Comparison of ENCODE assay signal across 1 cellular context in the genomic region with DNA sequence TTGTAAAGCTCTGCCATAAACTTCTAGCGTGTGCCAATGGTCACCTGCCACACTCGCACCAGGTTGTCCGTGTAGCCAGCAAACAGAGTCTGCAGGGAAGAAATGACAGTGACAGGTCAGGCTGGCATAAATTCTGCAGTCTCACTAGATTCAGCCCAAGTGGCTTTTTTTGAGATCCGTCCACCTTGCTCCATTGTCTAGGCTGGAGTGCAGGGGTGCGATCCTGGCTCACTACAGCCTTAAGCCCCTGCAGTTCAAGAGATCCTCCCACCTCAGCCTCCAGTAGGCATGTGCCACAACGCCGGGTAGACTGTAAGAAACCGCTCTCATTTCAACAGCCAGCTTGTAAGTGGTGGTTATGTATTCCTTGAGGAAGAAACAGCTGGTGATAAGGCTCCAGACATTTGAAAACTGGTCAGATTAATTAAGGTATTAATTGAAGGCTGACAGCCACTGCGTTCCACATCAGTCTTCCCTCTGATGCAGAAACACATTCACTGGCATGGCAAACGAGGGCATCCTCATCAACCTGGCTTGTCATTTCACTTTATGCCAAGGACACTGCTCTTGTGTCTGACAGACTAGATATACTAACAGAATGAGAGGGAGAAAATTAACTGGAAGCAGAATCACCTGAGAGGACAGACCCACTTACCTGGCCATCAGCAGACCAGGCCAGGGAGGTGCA.
TF ChIP-seq lines count a peak whose summit lies in the region.

No MANE protein-coding gene starts in this region.

TF ChIP-seq in K562, 482 proteins besides CTCF, POLR2A, EP300 and RAD21 (continues in another document):
- TF ChIP-seq CTBP1 (IDR thresholded peaks at IDR 0.05; ENCODE audit: borderline replicate concordance), result no peak
- TF ChIP-seq PHF8 (IDR thresholded peaks at IDR 0.05; ENCODE audit: borderline replicate concordance, low read length), result no peak
- TF ChIP-seq ZNF589 (CRISPR knock-in tag; IDR thresholded peaks at IDR 0.05; ENCODE audit: low read depth), result no peak
- TF ChIP-seq NR2C2 (CRISPR knock-in tag; IDR thresholded peaks at IDR 0.05), result no peak
- no peak for TF ChIP-seq NR2C2 (tag; IDR thresholded peaks at IDR 0.05)
- TF ChIP-seq SUPT5H (IDR thresholded peaks at IDR 0.05), result peak; percentile 43
- TF ChIP-seq, protein P1, sequence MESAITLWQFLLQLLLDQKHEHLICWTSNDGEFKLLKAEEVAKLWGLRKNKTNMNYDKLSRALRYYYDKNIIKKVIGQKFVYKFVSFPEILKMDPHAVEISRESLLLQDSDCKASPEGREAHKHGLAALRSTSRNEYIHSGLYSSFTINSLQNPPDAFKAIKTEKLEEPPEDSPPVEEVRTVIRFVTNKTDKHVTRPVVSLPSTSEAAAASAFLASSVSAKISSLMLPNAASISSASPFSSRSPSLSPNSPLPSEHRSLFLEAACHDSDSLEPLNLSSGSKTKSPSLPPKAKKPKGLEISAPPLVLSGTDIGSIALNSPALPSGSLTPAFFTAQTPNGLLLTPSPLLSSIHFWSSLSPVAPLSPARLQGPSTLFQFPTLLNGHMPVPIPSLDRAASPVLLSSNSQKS (CRISPR knock-in tag; IDR thresholded peaks at IDR 0.05), result no peak
- TF ChIP-seq, protein P2, sequence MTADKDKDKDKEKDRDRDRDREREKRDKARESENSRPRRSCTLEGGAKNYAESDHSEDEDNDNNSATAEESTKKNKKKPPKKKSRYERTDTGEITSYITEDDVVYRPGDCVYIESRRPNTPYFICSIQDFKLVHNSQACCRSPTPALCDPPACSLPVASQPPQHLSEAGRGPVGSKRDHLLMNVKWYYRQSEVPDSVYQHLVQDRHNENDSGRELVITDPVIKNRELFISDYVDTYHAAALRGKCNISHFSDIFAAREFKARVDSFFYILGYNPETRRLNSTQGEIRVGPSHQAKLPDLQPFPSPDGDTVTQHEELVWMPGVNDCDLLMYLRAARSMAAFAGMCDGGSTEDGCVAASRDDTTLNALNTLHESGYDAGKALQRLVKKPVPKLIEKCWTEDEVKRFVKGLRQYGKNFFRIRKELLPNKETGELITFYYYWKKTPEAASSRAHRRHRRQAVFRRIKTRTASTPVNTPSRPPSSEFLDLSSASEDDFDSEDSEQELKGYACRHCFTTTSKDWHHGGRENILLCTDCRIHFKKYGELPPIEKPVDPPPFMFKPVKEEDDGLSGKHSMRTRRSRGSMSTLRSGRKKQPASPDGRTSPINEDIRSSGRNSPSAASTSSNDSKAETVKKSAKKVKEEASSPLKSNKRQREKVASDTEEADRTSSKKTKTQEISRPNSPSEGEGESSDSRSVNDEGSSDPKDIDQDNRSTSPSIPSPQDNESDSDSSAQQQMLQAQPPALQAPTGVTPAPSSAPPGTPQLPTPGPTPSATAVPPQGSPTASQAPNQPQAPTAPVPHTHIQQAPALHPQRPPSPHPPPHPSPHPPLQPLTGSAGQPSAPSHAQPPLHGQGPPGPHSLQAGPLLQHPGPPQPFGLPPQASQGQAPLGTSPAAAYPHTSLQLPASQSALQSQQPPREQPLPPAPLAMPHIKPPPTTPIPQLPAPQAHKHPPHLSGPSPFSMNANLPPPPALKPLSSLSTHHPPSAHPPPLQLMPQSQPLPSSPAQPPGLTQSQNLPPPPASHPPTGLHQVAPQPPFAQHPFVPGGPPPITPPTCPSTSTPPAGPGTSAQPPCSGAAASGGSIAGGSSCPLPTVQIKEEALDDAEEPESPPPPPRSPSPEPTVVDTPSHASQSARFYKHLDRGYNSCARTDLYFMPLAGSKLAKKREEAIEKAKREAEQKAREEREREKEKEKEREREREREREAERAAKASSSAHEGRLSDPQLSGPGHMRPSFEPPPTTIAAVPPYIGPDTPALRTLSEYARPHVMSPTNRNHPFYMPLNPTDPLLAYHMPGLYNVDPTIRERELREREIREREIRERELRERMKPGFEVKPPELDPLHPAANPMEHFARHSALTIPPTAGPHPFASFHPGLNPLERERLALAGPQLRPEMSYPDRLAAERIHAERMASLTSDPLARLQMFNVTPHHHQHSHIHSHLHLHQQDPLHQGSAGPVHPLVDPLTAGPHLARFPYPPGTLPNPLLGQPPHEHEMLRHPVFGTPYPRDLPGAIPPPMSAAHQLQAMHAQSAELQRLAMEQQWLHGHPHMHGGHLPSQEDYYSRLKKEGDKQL (CRISPR knock-in tag; IDR thresholded peaks at IDR 0.05; ENCODE audit: borderline replicate concordance), result no peak
- no peak for TF ChIP-seq LARP7 (IDR thresholded peaks at IDR 0.05)
- TF ChIP-seq RUNX1 (IDR thresholded peaks at IDR 0.05; ENCODE audit: low read depth), result no peak
- no peak for TF ChIP-seq TCF3 (CRISPR knock-in tag; IDR thresholded peaks at IDR 0.05)
- TF ChIP-seq DIDO1 (tag; IDR thresholded peaks at IDR 0.05; ENCODE audit: low read depth), result no peak
- TF ChIP-seq MYC (IDR thresholded peaks at IDR 0.05; ENCODE audit: low read depth, low read length), result no peak
- TF ChIP-seq MYC (CRISPR knock-in tag; IDR thresholded peaks at IDR 0.05; ENCODE audit: borderline replicate concordance, low read depth), result no peak
- no peak for TF ChIP-seq RHOXF2B (CRISPR knock-in tag; conservative IDR thresholded peaks at IDR 0.05)
- peak; percentile 25 for TF ChIP-seq KDM5B (IDR thresholded peaks at IDR 0.05; ENCODE audit: insufficient replicate concordance, low read depth, low read length)
- TF ChIP-seq FOXK1 (CRISPR knock-in tag; IDR thresholded peaks at IDR 0.05; ENCODE audit: borderline replicate concordance), result 0 out of 2 replicates have a peak, but pooled peaks have one; percentile 17
- no peak for TF ChIP-seq ZNF696 (CRISPR knock-in tag; conservative IDR thresholded peaks at IDR 0.05)
- TF ChIP-seq POLR2AphosphoS5 (IDR thresholded peaks at IDR 0.05; ENCODE audit: control insufficient read depth, insufficient read depth, low read depth, low read length), result peak; percentile 39; the same call in 1 of the 2 replicates
- no peak for TF ChIP-seq NFE2L1 (tag; IDR thresholded peaks at IDR 0.05; ENCODE audit: borderline replicate concordance, low read depth)
- TF ChIP-seq, protein P3, sequence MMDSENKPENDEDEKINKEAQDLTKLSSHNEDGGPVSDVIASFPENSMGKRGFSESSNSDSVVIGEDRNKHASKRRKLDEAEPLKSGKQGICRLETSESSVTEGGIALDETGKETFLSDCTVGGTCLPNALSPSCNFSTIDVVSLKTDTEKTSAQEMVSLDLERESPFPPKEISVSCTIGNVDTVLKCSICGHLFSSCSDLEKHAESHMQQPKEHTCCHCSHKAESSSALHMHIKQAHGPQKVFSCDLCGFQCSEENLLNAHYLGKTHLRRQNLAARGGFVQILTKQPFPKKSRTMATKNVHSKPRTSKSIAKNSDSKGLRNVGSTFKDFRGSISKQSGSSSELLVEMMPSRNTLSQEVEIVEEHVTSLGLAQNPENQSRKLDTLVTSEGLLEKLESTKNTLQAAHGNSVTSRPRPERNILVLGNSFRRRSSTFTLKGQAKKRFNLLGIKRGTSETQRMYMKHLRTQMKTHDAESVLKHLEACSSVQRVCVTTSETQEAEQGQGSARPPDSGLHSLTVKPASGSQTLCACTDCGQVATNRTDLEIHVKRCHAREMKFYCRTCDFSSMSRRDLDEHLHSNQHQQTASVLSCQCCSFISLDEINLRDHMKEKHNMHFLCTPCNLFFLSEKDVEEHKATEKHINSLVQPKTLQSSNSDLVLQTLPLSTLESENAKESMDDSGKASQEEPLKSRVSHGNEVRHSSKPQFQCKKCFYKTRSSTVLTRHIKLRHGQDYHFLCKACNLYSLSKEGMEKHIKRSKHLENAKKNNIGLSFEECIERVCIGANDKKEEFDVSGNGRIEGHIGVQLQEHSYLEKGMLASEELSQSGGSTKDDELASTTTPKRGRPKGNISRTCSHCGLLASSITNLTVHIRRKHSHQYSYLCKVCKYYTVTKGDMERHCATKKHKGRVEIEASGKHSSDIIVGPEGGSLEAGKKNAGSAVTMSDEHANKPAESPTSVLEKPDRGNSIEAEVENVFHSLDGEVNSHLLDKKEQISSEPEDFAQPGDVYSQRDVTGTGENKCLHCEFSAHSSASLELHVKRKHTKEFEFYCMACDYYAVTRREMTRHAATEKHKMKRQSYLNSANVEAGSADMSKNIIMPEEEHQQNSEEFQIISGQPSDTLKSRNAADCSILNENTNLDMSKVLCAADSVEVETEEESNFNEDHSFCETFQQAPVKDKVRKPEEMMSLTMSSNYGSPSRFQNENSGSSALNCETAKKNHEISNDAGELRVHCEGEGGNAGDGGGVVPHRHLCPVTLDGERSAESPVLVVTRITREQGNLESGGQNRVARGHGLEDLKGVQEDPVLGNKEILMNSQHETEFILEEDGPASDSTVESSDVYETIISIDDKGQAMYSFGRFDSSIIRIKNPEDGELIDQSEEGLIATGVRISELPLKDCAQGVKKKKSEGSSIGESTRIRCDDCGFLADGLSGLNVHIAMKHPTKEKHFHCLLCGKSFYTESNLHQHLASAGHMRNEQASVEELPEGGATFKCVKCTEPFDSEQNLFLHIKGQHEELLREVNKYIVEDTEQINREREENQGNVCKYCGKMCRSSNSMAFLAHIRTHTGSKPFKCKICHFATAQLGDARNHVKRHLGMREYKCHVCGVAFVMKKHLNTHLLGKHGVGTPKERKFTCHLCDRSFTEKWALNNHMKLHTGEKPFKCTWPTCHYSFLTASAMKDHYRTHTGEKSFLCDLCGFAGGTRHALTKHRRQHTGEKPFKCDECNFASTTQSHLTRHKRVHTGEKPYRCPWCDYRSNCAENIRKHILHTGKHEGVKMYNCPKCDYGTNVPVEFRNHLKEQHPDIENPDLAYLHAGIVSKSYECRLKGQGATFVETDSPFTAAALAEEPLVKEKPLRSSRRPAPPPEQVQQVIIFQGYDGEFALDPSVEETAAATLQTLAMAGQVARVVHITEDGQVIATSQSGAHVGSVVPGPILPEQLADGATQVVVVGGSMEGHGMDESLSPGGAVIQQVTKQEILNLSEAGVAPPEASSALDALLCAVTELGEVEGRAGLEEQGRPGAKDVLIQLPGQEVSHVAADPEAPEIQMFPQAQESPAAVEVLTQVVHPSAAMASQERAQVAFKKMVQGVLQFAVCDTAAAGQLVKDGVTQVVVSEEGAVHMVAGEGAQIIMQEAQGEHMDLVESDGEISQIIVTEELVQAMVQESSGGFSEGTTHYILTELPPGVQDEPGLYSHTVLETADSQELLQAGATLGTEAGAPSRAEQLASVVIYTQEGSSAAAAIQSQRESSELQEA (IDR thresholded peaks at IDR 0.05; ENCODE audit: low read depth), result no peak
- no peak for TF ChIP-seq GTF2A2 (tag; IDR thresholded peaks at IDR 0.05)
- TF ChIP-seq NFRKB (IDR thresholded peaks at IDR 0.05; ENCODE audit: low read depth), result no peak
- TF ChIP-seq, protein P4, sequence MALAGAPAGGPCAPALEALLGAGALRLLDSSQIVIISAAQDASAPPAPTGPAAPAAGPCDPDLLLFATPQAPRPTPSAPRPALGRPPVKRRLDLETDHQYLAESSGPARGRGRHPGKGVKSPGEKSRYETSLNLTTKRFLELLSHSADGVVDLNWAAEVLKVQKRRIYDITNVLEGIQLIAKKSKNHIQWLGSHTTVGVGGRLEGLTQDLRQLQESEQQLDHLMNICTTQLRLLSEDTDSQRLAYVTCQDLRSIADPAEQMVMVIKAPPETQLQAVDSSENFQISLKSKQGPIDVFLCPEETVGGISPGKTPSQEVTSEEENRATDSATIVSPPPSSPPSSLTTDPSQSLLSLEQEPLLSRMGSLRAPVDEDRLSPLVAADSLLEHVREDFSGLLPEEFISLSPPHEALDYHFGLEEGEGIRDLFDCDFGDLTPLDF (CRISPR knock-in tag; IDR thresholded peaks at IDR 0.05), result 0 out of 2 replicates have a peak, but pooled peaks have one; percentile 16
- peak; percentile 68 for TF ChIP-seq RBFOX2 (IDR thresholded peaks at IDR 0.05; ENCODE audit: low read depth, low read length)
- TF ChIP-seq, protein P5, sequence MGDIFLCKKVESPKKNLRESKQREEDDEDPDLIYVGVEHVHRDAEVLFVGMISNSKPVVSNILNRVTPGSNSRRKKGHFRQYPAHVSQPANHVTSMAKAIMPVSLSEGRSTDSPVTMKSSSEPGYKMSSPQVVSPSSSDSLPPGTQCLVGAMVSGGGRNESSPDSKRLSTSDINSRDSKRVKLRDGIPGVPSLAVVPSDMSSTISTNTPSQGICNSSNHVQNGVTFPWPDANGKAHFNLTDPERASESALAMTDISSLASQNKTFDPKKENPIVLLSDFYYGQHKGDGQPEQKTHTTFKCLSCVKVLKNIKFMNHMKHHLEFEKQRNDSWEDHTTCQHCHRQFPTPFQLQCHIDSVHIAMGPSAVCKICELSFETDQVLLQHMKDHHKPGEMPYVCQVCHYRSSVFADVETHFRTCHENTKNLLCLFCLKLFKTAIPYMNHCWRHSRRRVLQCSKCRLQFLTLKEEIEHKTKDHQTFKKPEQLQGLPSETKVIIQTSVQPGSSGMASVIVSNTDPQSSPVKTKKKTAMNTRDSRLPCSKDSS (IDR thresholded peaks at IDR 0.05; ENCODE audit: low read depth, partially characterized antibody), result no peak
- no peak for TF ChIP-seq TAF7 (tag; IDR thresholded peaks at IDR 0.05)
- TF ChIP-seq BMI1 (IDR thresholded peaks at IDR 0.05; ENCODE audit: low read length), result no peak
- TF ChIP-seq KDM2B (CRISPR knock-in tag; IDR thresholded peaks at IDR 0.05), result no peak
- TF ChIP-seq, protein P6, sequence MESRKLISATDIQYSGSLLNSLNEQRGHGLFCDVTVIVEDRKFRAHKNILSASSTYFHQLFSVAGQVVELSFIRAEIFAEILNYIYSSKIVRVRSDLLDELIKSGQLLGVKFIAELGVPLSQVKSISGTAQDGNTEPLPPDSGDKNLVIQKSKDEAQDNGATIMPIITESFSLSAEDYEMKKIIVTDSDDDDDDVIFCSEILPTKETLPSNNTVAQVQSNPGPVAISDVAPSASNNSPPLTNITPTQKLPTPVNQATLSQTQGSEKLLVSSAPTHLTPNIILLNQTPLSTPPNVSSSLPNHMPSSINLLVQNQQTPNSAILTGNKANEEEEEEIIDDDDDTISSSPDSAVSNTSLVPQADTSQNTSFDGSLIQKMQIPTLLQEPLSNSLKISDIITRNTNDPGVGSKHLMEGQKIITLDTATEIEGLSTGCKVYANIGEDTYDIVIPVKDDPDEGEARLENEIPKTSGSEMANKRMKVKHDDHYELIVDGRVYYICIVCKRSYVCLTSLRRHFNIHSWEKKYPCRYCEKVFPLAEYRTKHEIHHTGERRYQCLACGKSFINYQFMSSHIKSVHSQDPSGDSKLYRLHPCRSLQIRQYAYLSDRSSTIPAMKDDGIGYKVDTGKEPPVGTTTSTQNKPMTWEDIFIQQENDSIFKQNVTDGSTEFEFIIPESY (CRISPR knock-in tag; IDR thresholded peaks at IDR 0.05), result no peak
- no peak for TF ChIP-seq NFIX (CRISPR knock-in tag; IDR thresholded peaks at IDR 0.05; ENCODE audit: low read depth)
- TF ChIP-seq, protein P7, sequence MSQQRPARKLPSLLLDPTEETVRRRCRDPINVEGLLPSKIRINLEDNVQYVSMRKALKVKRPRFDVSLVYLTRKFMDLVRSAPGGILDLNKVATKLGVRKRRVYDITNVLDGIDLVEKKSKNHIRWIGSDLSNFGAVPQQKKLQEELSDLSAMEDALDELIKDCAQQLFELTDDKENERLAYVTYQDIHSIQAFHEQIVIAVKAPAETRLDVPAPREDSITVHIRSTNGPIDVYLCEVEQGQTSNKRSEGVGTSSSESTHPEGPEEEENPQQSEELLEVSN (IDR thresholded peaks at IDR 0.05; ENCODE audit: borderline replicate concordance in 1 of 2, extremely low read depth in 1 of 2, insufficient read depth in 1 of 2, insufficient read length in 1 of 2, low read depth in 1 of 2, low read length in 1 of 2, poor library complexity in 1 of 2, severe bottlenecking in 1 of 2), result no peak
- TF ChIP-seq, protein P8, sequence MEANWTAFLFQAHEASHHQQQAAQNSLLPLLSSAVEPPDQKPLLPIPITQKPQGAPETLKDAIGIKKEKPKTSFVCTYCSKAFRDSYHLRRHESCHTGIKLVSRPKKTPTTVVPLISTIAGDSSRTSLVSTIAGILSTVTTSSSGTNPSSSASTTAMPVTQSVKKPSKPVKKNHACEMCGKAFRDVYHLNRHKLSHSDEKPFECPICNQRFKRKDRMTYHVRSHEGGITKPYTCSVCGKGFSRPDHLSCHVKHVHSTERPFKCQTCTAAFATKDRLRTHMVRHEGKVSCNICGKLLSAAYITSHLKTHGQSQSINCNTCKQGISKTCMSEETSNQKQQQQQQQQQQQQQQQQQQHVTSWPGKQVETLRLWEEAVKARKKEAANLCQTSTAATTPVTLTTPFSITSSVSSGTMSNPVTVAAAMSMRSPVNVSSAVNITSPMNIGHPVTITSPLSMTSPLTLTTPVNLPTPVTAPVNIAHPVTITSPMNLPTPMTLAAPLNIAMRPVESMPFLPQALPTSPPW (CRISPR knock-in tag; IDR thresholded peaks at IDR 0.05), result no peak
